ENCODE assay signal across 34 cellular contexts in the genomic region with DNA sequence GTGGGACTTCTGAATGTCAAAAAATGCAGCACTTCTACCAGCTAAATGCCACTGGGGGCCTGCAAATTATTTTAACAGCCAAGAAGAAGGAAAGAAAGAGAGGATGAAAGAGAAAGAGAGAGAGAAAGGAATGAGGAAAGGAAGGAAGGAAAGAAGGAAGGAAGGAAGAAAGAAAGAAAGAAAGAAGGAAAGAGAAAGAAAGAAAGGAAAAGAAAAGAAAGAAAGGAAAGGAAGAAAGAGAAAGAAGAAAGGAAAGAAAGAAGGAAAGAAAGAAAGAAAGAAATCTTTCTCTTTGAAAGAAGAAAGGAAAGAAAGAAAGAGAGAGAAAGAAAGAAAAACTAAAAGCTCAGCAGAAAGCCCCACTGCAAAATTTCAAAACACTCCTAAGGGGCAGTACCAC.
DNase-seq lines count a peak whose midpoint lies in the region; ATAC-seq, FAIRE-seq and TF ChIP-seq lines count a peak whose summit lies in the region.
"Had no signal": no experiment of that assay in that cellular context is flagged by ENCODE, and none has a peak within 500 bp of the region (broad histone marks: within the 10 kb centered on the region; RNA-seq: fewer than 3 reads in every experiment).

No MANE protein-coding gene starts in this region.

- no peak for FAIRE-seq in K562 (lab: Jason Lieb, UNC)
- FAIRE-seq: A204.1, A549, D721Med had no signal

- TF ChIP-seq POLR2A in K562 (conservative IDR thresholded peaks at IDR 0.05) = no peak

- no peak for ATAC-seq in T-helper 17 cell
- no peak for ATAC-seq in K562
- ATAC-seq in SK-N-SH treated with all-trans-retinoic acid at 6 μM for 48 hours = no peak
- ATAC-seq: A549; CD8-positive, alpha-beta T cell had no signal

- no peak overlapping the region for H3K4me3 Mint-ChIP-seq in T-helper 17 cell
- H3K4me3 Mint-ChIP-seq: B cell; CD4-positive, alpha-beta memory T cell; CD4-positive, alpha-beta T cell; CD4-positive, CD25-positive, alpha-beta regulatory T cell; CD8-positive, alpha-beta memory T cell; CD8-positive, alpha-beta T cell had no signal

- H3K4me1 Mint-ChIP-seq in T-helper 17 cell = peaks cover 3% of the 10 kb centered on the region
- H3K4me1 Mint-ChIP-seq: B cell; CD14-positive monocyte; CD4-positive, alpha-beta memory T cell; CD4-positive, CD25-positive, alpha-beta regulatory T cell; CD8-positive, alpha-beta memory T cell had no signal

- H3K4me1 ChIP-seq in HEK293 (ENCODE audit: control insufficient read depth, insufficient read depth, low read length) (no peaks in the 10 kb centered on the region), K562 (replicated peaks in 1 of 2; ENCODE audit: control insufficient read depth in 2 of 2, insufficient read depth in 2 of 2, low read length in 2 of 2) (no peaks in the 10 kb centered on the region), SK-N-SH (ENCODE audit: control insufficient read depth in 1 of 2, insufficient read depth in 2 of 2, low read depth in 1 of 2, low read length in 1 of 2) (no peaks in the 10 kb centered on the region)
- H3K4me1 ChIP-seq: A549; BE2C; BLaER1; BLaER1 treated with 17β-estradiol and CSF1 and Interleukin-3, amounts not matched to agents 10 nM and 100 nM; Caco-2 had no signal

- no peaks in the 10 kb centered on the region for H4K20me1 ChIP-seq in K562 (replicated peaks; ENCODE audit: control insufficient read depth, insufficient read depth, low read length)
- H4K20me1 ChIP-seq in SK-N-SH (ENCODE audit: insufficient read depth) = no peaks in the 10 kb centered on the region
- H4K20me1 ChIP-seq: BLaER1; BLaER1 treated with 17β-estradiol and CSF1 and Interleukin-3, amounts not matched to agents 10 nM and 100 nM had no signal

- H3K4me2 ChIP-seq in K562 (ENCODE audit: insufficient read depth, low read length) (no peak overlapping the region), SK-N-SH (no peak overlapping the region)
- H3K4me2 ChIP-seq: A549; BLaER1; BLaER1 treated with 17β-estradiol and CSF1 and Interleukin-3, amounts not matched to agents 10 nM and 100 nM had no signal

- H3K79me2 ChIP-seq in K562 (ENCODE audit: control insufficient read depth, insufficient read depth, low read length) = no peaks in the 10 kb centered on the region
- H3K79me2 ChIP-seq in SK-N-SH (ENCODE audit: insufficient read depth) = no peaks in the 10 kb centered on the region

- POLR2A ChIA-PET in HEK293 (lab: Yijun Ruan, JAX) = interaction anchor here (0.7 kb wide), 1 partner anchor 96 kb away, joined by 3 read pairs; no protein-coding TSS in a partner anchor
- POLR2A ChIA-PET in K562 (lab: Yijun Ruan, JAX) = no interaction called here
- POLR2A ChIA-PET in SK-N-SH (lab: Yijun Ruan, JAX) = no interaction called here

- H3K27me3 ChIP-seq in K562 (ENCODE audit: control insufficient read depth in 2 of 2, insufficient read depth in 2 of 2, low read length in 2 of 2) = peaks cover 0 to 3% of the 10 kb centered on the region in 2 experiments; a peak in 1 of 5 replicates
- H3K27me3 ChIP-seq in SK-N-SH (ENCODE audit: insufficient read depth) = no peaks in the 10 kb centered on the region
- H3K27me3 ChIP-seq: BE2C; BLaER1; BLaER1 treated with 17β-estradiol and CSF1 and Interleukin-3, amounts not matched to agents 10 nM and 100 nM had no signal

- intact Hi-C loops in K562 (cut with micrococcal nuclease) = no loop called here

- no peaks in the 10 kb centered on the region for H3K9me1 ChIP-seq in K562 (ENCODE audit: control insufficient read depth, insufficient read depth, low read length)

- H3F3A ChIP-seq in SK-N-SH (replicated peaks; ENCODE audit: insufficient read depth) = no peaks in the 10 kb centered on the region

- CTCF ChIA-PET in HEK293 (lab: Yijun Ruan, JAX) (no interaction called here), K562 (lab: Yijun Ruan, JAX; ENCODE audit: low intra/inter-chr PET ratio) (no interaction called here), SK-N-SH (lab: Yijun Ruan, JAX) (interaction anchor here (1.3 kb wide), 1 partner anchor 10 kb away, joined by 3 read pairs; no protein-coding TSS in a partner anchor)

- TF ChIP-seq CTCF in HEK293 (tag by site-specific recombination; IDR thresholded peaks at IDR 0.05) = no peak
- no peak for TF ChIP-seq CTCF in K562 (IDR thresholded peaks at IDR 0.05 in 2 of 3, conservative IDR thresholded peaks at IDR 0.05 in 1 of 3; ENCODE audit: insufficient read depth in 2 of 3, low read depth in 1 of 3, low read length in 3 of 3)
- TF ChIP-seq CTCF in SK-N-SH (IDR thresholded peaks at IDR 0.05) = no peak

- TF ChIP-seq EP300 in K562 (IDR thresholded peaks at IDR 0.05; ENCODE audit: low read length) (no peak), SK-N-SH (IDR thresholded peaks at IDR 0.05; ENCODE audit: borderline replicate concordance in 1 of 2, low read depth in 1 of 2, low read length in 1 of 2) (no peak)

- H3K36me3 Mint-ChIP-seq in T-helper 17 cell (ENCODE audit: low read depth) = no peaks in the 10 kb centered on the region
- H3K36me3 Mint-ChIP-seq: CD14-positive monocyte; CD4-positive, alpha-beta memory T cell; CD4-positive, CD25-positive, alpha-beta regulatory T cell; CD8-positive, alpha-beta memory T cell; CD8-positive, alpha-beta T cell had no signal

- peaks cover 35% of the 10 kb centered on the region for H3K27me3 Mint-ChIP-seq in T-helper 17 cell

- H3K27ac Mint-ChIP-seq in T-helper 17 cell = peak overlapping the region; percentile 12
- H3K27ac Mint-ChIP-seq: B cell; CD14-positive monocyte; CD4-positive, alpha-beta memory T cell; CD4-positive, alpha-beta T cell; CD4-positive, CD25-positive, alpha-beta regulatory T cell; CD8-positive, alpha-beta T cell had no signal

- H3K27ac ChIP-seq in HEK293 (ENCODE audit: extremely low read depth, low read depth, low read length) = no peak overlapping the region
- H3K27ac ChIP-seq in K562 (ENCODE audit: extremely low read depth, low read depth, low read length) = no peak overlapping the region
- no peak overlapping the region for H3K27ac ChIP-seq in SK-N-SH (ENCODE audit: low read depth in 2 of 2, low read length in 1 of 2)
- H3K27ac ChIP-seq: 22Rv1; A549; BLaER1; BLaER1 treated with 17β-estradiol and CSF1 and Interleukin-3, amounts not matched to agents 10 nM and 100 nM; C4-2B had no signal

- BruUV-seq in K562 (replicated peaks; lab: Mats Ljungman, UMichigan) = no TSS peak

- no peak overlapping the region for H3K4me3 ChIP-seq in HEK293 (ENCODE audit: low read depth, low read length)
- H3K4me3 ChIP-seq in K562 = no peak overlapping the region
- no peak overlapping the region for H3K4me3 ChIP-seq in SK-N-SH (ENCODE audit: low read depth in 2 of 2, low read length in 1 of 2)
- H3K4me3 ChIP-seq: A549; BLaER1; BLaER1 treated with 17β-estradiol and CSF1 and Interleukin-3, amounts not matched to agents 10 nM and 100 nM had no signal

- H3K36me3 ChIP-seq in HEK293 (ENCODE audit: control insufficient read depth in 2 of 2, insufficient read depth in 1 of 2, low read length in 2 of 2) (no peaks in the 10 kb centered on the region), K562 (ENCODE audit: control insufficient read depth, insufficient read depth, low read length) (no peaks in the 10 kb centered on the region), SK-N-SH (replicated peaks in 1 of 2; ENCODE audit: control insufficient read depth in 1 of 2, insufficient read depth in 2 of 2, low read length in 1 of 2) (no peaks in the 10 kb centered on the region)
- H3K36me3 ChIP-seq: BE2C; BLaER1; BLaER1 treated with 17β-estradiol and CSF1 and Interleukin-3, amounts not matched to agents 10 nM and 100 nM had no signal

- no peak for DNase-seq in T-helper 17 cell
- DNase-seq in K562 (ENCODE audit: extremely low read depth in 1 of 4, low spot score in 3 of 4) = no peak
- no peak for DNase-seq in C1 segment of cervical spinal cord (lab: John Stamatoyannopoulos, UW)
- no peak for DNase-seq in SK-N-SH
- DNase-seq: 8988T; ACHN; AML-193; BE2C; Caco-2; Calu3; CD4-positive, alpha-beta memory T cell; CD4-positive, alpha-beta T cell; CD4-positive, CD25-positive, alpha-beta regulatory T cell; CD8-positive, alpha-beta memory T cell; CD8-positive, alpha-beta T cell; COR-L47; DMS 273 treated with DMSO at 0.1 percent for 48 hours; DMS153; DMS53; DMS79; DMS79 treated with DMSO at 0.1 percent for 48 hours; DND-41; EL had no signal

- in situ Hi-C loops in K562 (cut with MboI) = no loop called here

- TF ChIP-seq RAD21 in K562 (CRISPR knock-in tag; conservative IDR thresholded peaks at IDR 0.05 in 1 of 2, IDR thresholded peaks at IDR 0.05 in 1 of 2) = no peak
- no peak for TF ChIP-seq RAD21 in SK-N-SH (IDR thresholded peaks at IDR 0.05; ENCODE audit: low read length)

- H3K9me3 ChIP-seq in HEK293 (ENCODE audit: control insufficient read depth, insufficient read depth, low read depth, low read length) (no peaks in the 10 kb centered on the region), T-helper 17 cell (ENCODE audit: control insufficient read depth, low read length, poor library complexity, severe bottlenecking) (no peaks in the 10 kb centered on the region), K562 (replicated peaks; ENCODE audit: control insufficient read depth, insufficient read depth, low read depth, low read length) (no peaks in the 10 kb centered on the region), SK-N-SH (no peaks in the 10 kb centered on the region)
- H3K9me3 ChIP-seq: A549, BE2C, BLaER1, Caco-2 had no signal

- no peak overlapping the region for H2AFZ ChIP-seq in K562 (ENCODE audit: low read depth, low read length)
- H2AFZ ChIP-seq in SK-N-SH (ENCODE audit: low read depth) = no peak overlapping the region

- no peaks in the 10 kb centered on the region for H3K9me2 ChIP-seq in SK-N-SH

- no peak overlapping the region for H3K9ac ChIP-seq in K562 (ENCODE audit: insufficient read depth in 1 of 2, low read depth in 2 of 2, low read length in 2 of 2)
- H3K9ac ChIP-seq in SK-N-SH = no peak overlapping the region
- H3K9ac ChIP-seq: BLaER1; BLaER1 treated with 17β-estradiol and CSF1 and Interleukin-3, amounts not matched to agents 10 nM and 100 nM had no signal

TF ChIP-seq in HEK293, 187 proteins besides CTCF, POLR2A, EP300 and RAD21:
- TF ChIP-seq PRDM1 (tag by site-specific recombination; IDR thresholded peaks at IDR 0.05) (peak; percentile 64; the same call in 1 of the 2 replicates), ZNF585B (tag by site-specific recombination; IDR thresholded peaks at IDR 0.05) (no peak), ZNF366 (tag by site-specific recombination; conservative IDR thresholded peaks at IDR 0.05) (peak; percentile 56)

TF ChIP-seq in K562, 482 proteins besides CTCF, POLR2A, EP300 and RAD21 (continues in another document):
- no peak for TF ChIP-seq RFX7 (CRISPR knock-in tag; IDR thresholded peaks at IDR 0.05)

TF ChIP-seq in SK-N-SH, 30 proteins besides CTCF, POLR2A, EP300 and RAD21:
- TF ChIP-seq TEAD4 (IDR thresholded peaks at IDR 0.05; ENCODE audit: borderline replicate concordance, insufficient read depth) (no peak), FOXM1 (IDR thresholded peaks at IDR 0.05; ENCODE audit: low read depth) (no peak)

TF ChIP-seq in SK-N-SH treated with all-trans-retinoic acid at 6 μM for 48 hours, 23 proteins besides CTCF, POLR2A, EP300 and RAD21 (continues in another document):
- TF ChIP-seq ZFP30 (CRISPR knock-in tag; IDR thresholded peaks at IDR 0.05) (no peak), ZC3H10 (CRISPR knock-in tag; IDR thresholded peaks at IDR 0.05) (no peak)
